Comparison of ENCODE assay signal across 7 cellular contexts in genomic region chr1:93680121-93681094, GRCh38. TPM values are rescaled to one million over a fixed set of nuclear protein-coding genes. Genes with fewer than 3 reads are reported as not detected.
DNase-seq lines count a peak whose midpoint lies in the region; ATAC-seq and TF ChIP-seq lines count a peak whose summit lies in the region.

No MANE protein-coding gene starts in this region.

- H3K27ac ChIP-seq in WERI-Rb-1 = no peak overlapping the region
- no peak overlapping the region for H3K27ac ChIP-seq in ectodermal cell (ENCODE audit: insufficient read depth, low read depth, low read length, poor library complexity, severe bottlenecking)
- peak overlapping the region; percentile 24 to 61 (median 52) for H3K27ac ChIP-seq in right lobe of liver

- WGBS in ectodermal cell, 2 experiments = 13% methylated on average over 34 of the region's 34 CpGs
- 26% methylated on average over 27 of the region's 34 CpGs for WGBS in right lobe of liver (ENCODE audit: insufficient coverage, low coverage, low lambda C conversion rate, missing lambda C conversion rate)

- H3K9me3 ChIP-seq in WERI-Rb-1 (ENCODE audit: severe bottlenecking) = no peaks in the 10 kb centered on the region
- no peaks in the 10 kb centered on the region for H3K9me3 ChIP-seq in ectodermal cell (ENCODE audit: control insufficient read depth, low read length)
- no peaks in the 10 kb centered on the region for H3K9me3 ChIP-seq in right lobe of liver

- intact Hi-C loops in right lobe of liver (cut with DNase I) = no loop called here

- H3K4me1 ChIP-seq in ectodermal cell (ENCODE audit: control insufficient read depth, insufficient read depth, low read length) = peaks cover 4% of the 10 kb centered on the region
- H3K4me1 ChIP-seq in right lobe of liver = peaks cover 0 to 11% (median 0%) of the 10 kb centered on the region in 4 donors

- no peak for TF ChIP-seq POLR2A in right lobe of liver (IDR thresholded peaks at IDR 0.05)

- H3K36me3 ChIP-seq in WERI-Rb-1 (no peaks in the 10 kb centered on the region), ectodermal cell (ENCODE audit: control insufficient read depth, insufficient read depth, low read length) (no peaks in the 10 kb centered on the region), right lobe of liver (no peaks in the 10 kb centered on the region)

- peak; percentile 83 for DNase-seq in GM10266 (ENCODE audit: extremely low spot score)
- peak; percentile 91 for DNase-seq in LHCN-M2 (ENCODE audit: low read depth)
- DNase-seq in WERI-Rb-1 = peak; percentile 84
- DNase-seq in right lobe of liver = peak; percentile 74 to 81 (median 80)
- peak; percentile 8 to 44 for DNase-seq in stimulated activated CD4-positive, alpha-beta T cell treated with anti-CD3 and anti-CD28 coated beads, Interleukin-4, amount 100 ng/mL, for 4 hours

- ATAC-seq in GM21786 (IDR thresholded peaks at IDR 0.05; ENCODE audit: unreplicated experiment) = peak; percentile 80
- ATAC-seq in right lobe of liver = peak; percentile 86 to 91 (median 88)

- H3K4me3 ChIP-seq in WERI-Rb-1 (ENCODE audit: low read depth, low read length) (peak overlapping the region; percentile 83), ectodermal cell (ENCODE audit: insufficient read depth, low read depth, low read length) (peak overlapping the region; percentile 77), right lobe of liver (peak overlapping the region; percentile 62 to 69 (median 64))

- TF ChIP-seq CTCF in GM10266 (IDR thresholded peaks at IDR 0.05; ENCODE audit: control insufficient read depth, insufficient read depth, low read depth, missing control alignments) (peak; percentile 51), WERI-Rb-1 (IDR thresholded peaks at IDR 0.05; ENCODE audit: low read depth, low read length) (peak; percentile 73), right lobe of liver (IDR thresholded peaks at IDR 0.05) (peak; percentile 34 to 52 (median 47))

- H3K27me3 ChIP-seq in WERI-Rb-1 (ENCODE audit: insufficient read depth, low read depth, severe bottlenecking) (no peaks in the 10 kb centered on the region), ectodermal cell (ENCODE audit: control insufficient read depth, insufficient read depth, low read length, poor library complexity, severe bottlenecking) (peaks cover 40% of the 10 kb centered on the region), right lobe of liver (no peaks in the 10 kb centered on the region)

RNA-seq across cellular contexts. Expression of gene BCAR3, which starts 1.2 kb away (rescaled TPM):
- total RNA-seq in LHCN-M2 (2014; rRNA removed) (112 TPM in 2 replicates), right lobe of liver (10 to 100 TPM in 3 of 6 experiments, 1 to 10 TPM in 3; 7.6 to 19.8 (median 12.9) TPM)
- polyA plus RNA-seq in LHCN-M2 (2012) = 57.0 TPM
- 12.9 TPM for polyA plus RNA-seq in ectodermal cell (2013, experiment 1 of 4)
- 13.8 TPM for polyA plus RNA-seq in ectodermal cell (2013, experiment 2 of 4)
- 11.5 TPM for polyA plus RNA-seq in ectodermal cell (2013, experiment 3 of 4)
- polyA plus RNA-seq in ectodermal cell (2013, experiment 4 of 4) = 13.7 TPM

Comparison
In these comparisons a context has a peak if more than half of its experiments do, and no peak if none do; other contexts are left out.
1. DNase-seq: peak in every context shown above with its lines; median percentile 91 in LHCN-M2; 84 in WERI-Rb-1; 83 in GM10266; 80 in right lobe of liver; 26 in stimulated activated CD4-positive, alpha-beta T cell treated with anti-CD3 and anti-CD28 coated beads, Interleukin-4, amount 100 ng/mL, for 4 hours.
2. H3K27ac ChIP-seq: peak in right lobe of liver (3 of 3); none in WERI-Rb-1 (single experiment) and ectodermal cell (single experiment).
3. Peak in every context shown above with its lines, with median percentiles within 50 percentile points of each other: CTCF ChIP-seq and H3K4me3 ChIP-seq.